Comparison of ENCODE assay signal across 8 cellular contexts in genomic region chr5:134224905-134225779, GRCh38. TPM values are rescaled to one million over a fixed set of nuclear protein-coding genes. Genes with fewer than 3 reads are reported as not detected.
A peak's percentile ranks its signal among the peaks of the same experiment; 100 is the strongest.
DNase-seq lines count a peak whose midpoint lies in the region; ATAC-seq and TF ChIP-seq lines count a peak whose summit lies in the region.

No MANE protein-coding gene starts in this region.

- TF ChIP-seq POLR2A in lower leg skin (IDR thresholded peaks at IDR 0.05) = no peak

- ATAC-seq in HG02763 (IDR thresholded peaks at IDR 0.05; ENCODE audit: unreplicated experiment) = peak; percentile 31

- DNase-seq in NCI-H2107 (lab: John Stamatoyannopoulos, UW) (peak; percentile 15), NCI-H2107 treated with DMSO at 0.1 percent for 48 hours (lab: John Stamatoyannopoulos, UW; ENCODE audit: unreplicated experiment) (no peak), NCI-H1694 (lab: John Stamatoyannopoulos, UW) (peak; percentile 4), dorsolateral prefrontal cortex (peak; percentile 34 to 71 (median 58)), lower leg skin (ENCODE audit: low spot score in 2 of 2) (peak; percentile 30 to 91)
- peak; percentile 38 to 42 for DNase-seq in activated CD4-positive, alpha-beta T cell treated with anti-CD3 and anti-CD28 coated beads, Interleukin-2, amount 50 U/mL, for 4 hours
- peak; percentile 47 to 58 for DNase-seq in stimulated activated CD4-positive, alpha-beta T cell treated with anti-CD3 and anti-CD28 coated beads, Interleukin-4, amount 100 ng/mL, for 48 hours (ENCODE audit: low read depth in 2 of 2)

- 1% methylated on average over 20 to 25 of the region's 49 CpGs for WGBS in lower leg skin, 2 donors

- intact Hi-C loops in dorsolateral prefrontal cortex (cut with DNase I) (loop anchor here (2.0 to 5.0 kb wide), 6 partner anchors 40 to 422 kb away; partner anchors contain the start of genes SEC24A (in 1 of the 2), SKP1 (in 1 of the 2) and UBE2B (in 1 of the 2)), lower leg skin (cut with DNase I; ENCODE audit: low total_unique reads) (no loop called here)

- H3K4me3 ChIP-seq in dorsolateral prefrontal cortex = peak overlapping the region; percentile 76 to 100 (median 98)
- peak overlapping the region; percentile 98 for H3K4me3 ChIP-seq in lower leg skin (ENCODE audit: low read depth, poor library complexity, severe bottlenecking)

- H3K27ac ChIP-seq in dorsolateral prefrontal cortex = peak overlapping the region; percentile 96 to 100 (median 99)

- peak in 42 of 56 donors; percentile 12 to 59 (median 39) for TF ChIP-seq CTCF in dorsolateral prefrontal cortex (IDR thresholded peaks at IDR 0.05 in 54 of 56, conservative IDR thresholded peaks at IDR 0.05 in 2 of 56; ENCODE audit: low read depth in 1 of 56, partially characterized antibody in 56 of 56)
- TF ChIP-seq CTCF in lower leg skin (IDR thresholded peaks at IDR 0.05) = no peak

- H3K27me3 ChIP-seq in dorsolateral prefrontal cortex = no peaks in the 10 kb centered on the region

RNA-seq across cellular contexts. Expression of gene PPP2CA, which starts 0.7 kb away (rescaled TPM):
- total RNA-seq in dorsolateral prefrontal cortex = 100 to 1,000 TPM in 116 of 120 experiments, 10 to 100 TPM in 4; 82.2 to 254 (median 188) TPM
- 100 to 1,000 TPM; 174 to 293 (median 213) TPM for total RNA-seq in lower leg skin

RNA-seq across cellular contexts. Expression of gene SKP1, which starts 48.4 kb away (rescaled TPM):
- total RNA-seq in dorsolateral prefrontal cortex (100 to 1,000 TPM; 263 to 693 (median 535) TPM), lower leg skin (100 to 1,000 TPM; 229 to 275 (median 253) TPM)

Comparison
In these comparisons a context has a peak if more than half of its experiments do, and no peak if none do; other contexts are left out.
1. CTCF ChIP-seq: peak in dorsolateral prefrontal cortex (42 of 56); none in lower leg skin (0 of 3).